ENCODE assay signal across 8 cellular contexts in the genomic region with DNA sequence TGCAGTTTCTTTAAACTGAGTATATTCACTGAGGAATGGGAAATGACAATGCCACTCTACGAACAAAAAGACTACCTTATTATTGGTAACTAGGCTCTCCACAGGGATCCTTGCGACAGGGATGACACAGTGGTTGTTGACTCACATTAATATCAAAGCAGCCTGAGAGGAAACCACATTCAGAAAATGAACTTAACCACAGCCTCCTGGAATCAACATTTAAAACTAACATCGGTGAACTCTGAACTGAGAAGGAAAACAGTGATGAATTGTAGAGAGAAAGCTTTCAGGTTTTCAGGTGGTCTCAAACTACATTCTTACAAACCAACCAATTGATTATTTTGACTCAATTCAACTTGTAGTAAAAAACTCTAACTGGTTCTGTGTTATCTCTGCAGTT.
DNase-seq lines count a peak whose midpoint lies in the region; ATAC-seq and TF ChIP-seq lines count a peak whose summit lies in the region.

No MANE protein-coding gene starts in this region.

- TF ChIP-seq EP300 in suprapubic skin (IDR thresholded peaks at IDR 0.05) = no peak

- H3K27ac ChIP-seq in suprapubic skin = peak overlapping the region; percentile 41

- DNase-seq in COLO829 (ENCODE audit: low spot score) (peak; percentile 51), HCEC 1CT (peak; percentile 48), T follicular helper cell (ENCODE audit: low read depth) (peak; percentile 37), suprapubic skin (ENCODE audit: low spot score in 2 of 2) (no peak), putamen (ENCODE audit: low spot score) (no peak), NCI-H2171 treated with DMSO at 0.1 percent for 48 hours (lab: John Stamatoyannopoulos, UW) (no peak)
- DNase-seq in effector memory CD8-positive, alpha-beta T cell = peak in 1 of 3 experiments; percentile 12

- peaks cover 16% of the 10 kb centered on the region for H3K4me1 ChIP-seq in suprapubic skin

- no peaks in the 10 kb centered on the region for H3K27me3 ChIP-seq in suprapubic skin

- TF ChIP-seq POLR2A in suprapubic skin (IDR thresholded peaks at IDR 0.05) = no peak

- 66% methylated on average over 3 of the region's 3 CpGs for WGBS in suprapubic skin

- no peaks in the 10 kb centered on the region for H3K27me3 Mint-ChIP-seq in effector memory CD8-positive, alpha-beta T cell

- peak overlapping the region; percentile 38 to 56 for H3K4me3 Mint-ChIP-seq in effector memory CD8-positive, alpha-beta T cell

- ATAC-seq in effector memory CD8-positive, alpha-beta T cell (replicated peaks) = peak; percentile 57
- no peak for ATAC-seq in GM21360 (IDR thresholded peaks at IDR 0.05; ENCODE audit: unreplicated experiment)

- H3K36me3 Mint-ChIP-seq in effector memory CD8-positive, alpha-beta T cell (ENCODE audit: insufficient read depth) = no peaks in the 10 kb centered on the region

- H3K36me3 ChIP-seq in suprapubic skin = no peaks in the 10 kb centered on the region

- peak overlapping the region; percentile 86 to 89 for H3K27ac Mint-ChIP-seq in effector memory CD8-positive, alpha-beta T cell

- no peak for TF ChIP-seq CTCF in suprapubic skin (IDR thresholded peaks at IDR 0.05)

- no peak overlapping the region for H3K4me3 ChIP-seq in suprapubic skin

- H3K9me3 Mint-ChIP-seq in effector memory CD8-positive, alpha-beta T cell = no peaks in the 10 kb centered on the region

- H3K9me3 ChIP-seq in suprapubic skin = no peaks in the 10 kb centered on the region

- H3K4me1 Mint-ChIP-seq in effector memory CD8-positive, alpha-beta T cell (ENCODE audit: low read depth in 2 of 2) = peaks cover 30 to 45% of the 10 kb centered on the region in 2 donors

Comparison
In these comparisons a context has a peak if more than half of its experiments do, and no peak if none do; other contexts are left out.
1. DNase-seq: peak in COLO829 (single experiment), HCEC 1CT (single experiment) and T follicular helper cell (single experiment); none in suprapubic skin (0 of 2), putamen (single experiment) and NCI-H2171 treated with DMSO at 0.1 percent for 48 hours (single experiment).